Comparison of ENCODE assay signal across 1 cellular context in genomic region chr9:94868462-94868861, GRCh38.
TF ChIP-seq lines count a peak whose summit lies in the region.

No MANE protein-coding gene starts in this region.

TF ChIP-seq in SK-N-SH, 30 proteins besides CTCF, POLR2A, EP300 and RAD21 (continued from another document):
- TF ChIP-seq YY1 (IDR thresholded peaks at IDR 0.05; ENCODE audit: low read depth) = no peak
- TF ChIP-seq RFX5 (IDR thresholded peaks at IDR 0.05; ENCODE audit: low read length) = no peak
- no peak for TF ChIP-seq ELF1 (IDR thresholded peaks at IDR 0.05)
- no peak for TF ChIP-seq RCOR1 (IDR thresholded peaks at IDR 0.05; ENCODE audit: low read length)
